In the genomic region with DNA sequence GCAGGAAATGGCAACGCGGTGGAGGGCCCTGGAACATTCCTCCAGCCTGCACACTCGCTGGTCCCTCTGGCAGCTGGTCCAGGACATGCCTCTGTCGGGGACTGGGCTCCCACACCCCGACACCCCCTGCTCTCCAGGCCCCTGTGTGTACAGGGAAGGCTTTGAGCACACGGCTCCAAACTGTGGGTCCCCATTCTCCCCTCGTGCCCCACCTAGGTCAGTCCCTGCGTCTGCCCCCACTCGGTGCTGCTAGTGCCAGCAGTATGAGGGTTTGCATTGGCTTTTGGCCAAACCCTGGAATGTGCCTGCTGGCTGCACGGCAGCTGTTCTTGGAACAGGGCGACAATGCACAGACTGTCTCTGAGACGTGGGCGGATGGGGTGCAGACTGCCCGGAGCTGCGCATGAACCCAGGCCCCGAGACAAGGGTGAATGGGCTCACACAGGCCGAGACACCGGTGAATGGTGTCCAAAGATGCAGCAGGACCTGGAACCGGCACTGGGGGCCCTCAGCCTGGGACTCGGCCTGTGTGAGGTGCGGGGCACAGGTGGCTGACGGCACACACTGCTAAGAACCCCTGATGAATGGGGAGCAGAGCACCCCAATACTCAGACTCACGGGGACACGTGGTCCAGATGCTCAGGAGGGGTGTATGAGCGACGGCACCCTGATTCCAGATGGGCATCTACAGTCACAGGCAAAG, we compare ENCODE assay signal across 9 cellular contexts. TPM values are rescaled to one million over a fixed set of nuclear protein-coding genes. Genes with fewer than 3 reads are reported as not detected.
DNase-seq lines count a peak whose midpoint lies in the region; FAIRE-seq and TF ChIP-seq lines count a peak whose summit lies in the region.
"Had no signal": no experiment of that assay in that cellular context is flagged by ENCODE, and none has a peak within 500 bp of the region (broad histone marks: within the 10 kb centered on the region; RNA-seq: fewer than 3 reads in every experiment).

No MANE protein-coding gene starts in this region.

- no peak for FAIRE-seq in GM19239 (lab: Jason Lieb, UNC)

- POLR2A ChIA-PET in HEK293T (lab: Yijun Ruan, JAX): no interaction called here

- CTCF ChIA-PET in HEK293T (lab: Yijun Ruan, JAX): no interaction called here

- DNase-seq in COLO668 (lab: John Stamatoyannopoulos, UW; ENCODE audit: unreplicated experiment): peak; percentile 60
- DNase-seq in NCI-H2171 (lab: John Stamatoyannopoulos, UW): peak; percentile 24
- DNase-seq in dedifferentiated amniotic fluid mesenchymal stem cell (ENCODE audit: extremely low spot score): peak; percentile 66
- DNase-seq in myocyte (ENCODE audit: low read depth): peak; percentile 97
- DNase-seq in DMS114 treated with DMSO at 0.1 percent for 48 hours (lab: John Stamatoyannopoulos, UW; ENCODE audit: unreplicated experiment): no peak
- no peak for DNase-seq in GM19239 (ENCODE audit: insufficient read length, low spot score)
- DNase-seq in HEK293T (ENCODE audit: extremely low spot score): no peak
- no peak for DNase-seq in activated naive CD4-positive, alpha-beta T cell (lab: John Stamatoyannopoulos, UW)

TF ChIP-seq in HEK293T, 16 proteins besides CTCF, POLR2A, EP300 and RAD21:
- TF ChIP-seq CTBP1 (IDR thresholded peaks at IDR 0.05; ENCODE audit: borderline replicate concordance) (no peak), FOXA1 (IDR thresholded peaks at IDR 0.05) (no peak), FOXM1 (IDR thresholded peaks at IDR 0.05; ENCODE audit: borderline replicate concordance) (no peak)
TF ChIP-seq in HEK293T: peak in this region for 0.

RNA-seq across cellular contexts. Expression of a gene that starts 7.5 kb away (rescaled TPM):
- total RNA-seq in myocyte: 0.59 and 2.8 TPM in 2 replicates
- 5.5 TPM for polyA plus RNA-seq in myocyte (2012)
- total RNA-seq: skeletal muscle tissue had no signal

RNA-seq across cellular contexts. Expression of a gene that starts 11.5 kb away (rescaled TPM):
- total RNA-seq in myocyte: 429 and 432 TPM in 2 replicates
- 153 TPM for polyA plus RNA-seq in myocyte (2012)

RNA-seq across cellular contexts. Expression of a gene that starts 25.6 kb away (rescaled TPM):
- total RNA-seq in myocyte: 407 and 468 TPM in 2 replicates
- polyA plus RNA-seq in myocyte (2012): 192 TPM

Comparison
In these comparisons a context has a peak if more than half of its experiments do, and no peak if none do; other contexts are left out.
1. DNase-seq: peak in COLO668 (single experiment), NCI-H2171 (single experiment), dedifferentiated amniotic fluid mesenchymal stem cell (single experiment) and myocyte (single experiment); none in DMS114 treated with DMSO at 0.1 percent for 48 hours (single experiment), GM19239 (single experiment), HEK293T (single experiment) and activated naive CD4-positive, alpha-beta T cell (0 of 4).